In genomic region chr4:60962286-60962685, GRCh38 we compare ENCODE assay signal across 26 cellular contexts.
DNase-seq lines count a peak whose midpoint lies in the region; TF ChIP-seq lines count a peak whose summit lies in the region.
"Had no signal": no experiment of that assay in that cellular context is flagged by ENCODE, and none has a peak within 500 bp of the region (broad histone marks: within the 10 kb centered on the region; RNA-seq: fewer than 3 reads in every experiment).

No MANE protein-coding gene starts in this region.

- peaks cover 21% of the 10 kb centered on the region for H3K27me3 Mint-ChIP-seq in endodermal cell (ENCODE audit: insufficient read depth)
- H3K27me3 Mint-ChIP-seq: activated naive CD8-positive, alpha-beta T cell treated with anti-CD3 and anti-CD28 coated beads, Interleukin-2, amount 10 ng/mL, durations not matched to agents 7 days and 5 days; effector memory CD8-positive, alpha-beta T cell had no signal

- DNase-seq in AML-193 (lab: John Stamatoyannopoulos, UW) (peak; percentile 4 to 30), H7 (peak; percentile 4), OCI-M1 (lab: John Stamatoyannopoulos, UW) (peak; percentile 16), endodermal cell (peak; percentile 59), T-helper 1 cell (no peak), SIG-M5 treated with dmso at 0.1 percent for 504 hours (lab: John Stamatoyannopoulos, UW; ENCODE audit: unreplicated experiment) (no peak)
- no peak for DNase-seq in stimulated activated CD4-positive, alpha-beta T cell treated with anti-CD3 and anti-CD28 coated beads, Interleukin-4, amount 100 ng/mL, for 24 hours
- no peak for DNase-seq in activated CD4-positive, alpha-beta T cell treated with anti-CD3 and anti-CD28 coated beads for 1 hour
- DNase-seq: activated CD4-positive, alpha-beta T cell treated with anti-CD3 and anti-CD28 coated beads, Interleukin-2, amount 50 U/mL, for 4 hours; activated effector memory CD4-positive, alpha-beta T cell treated with Interleukin-2 at 50 U/mL for 16 hours; activated naive CD8-positive, alpha-beta T cell treated with anti-CD3 and anti-CD28 coated beads, Interleukin-2, amount 10 ng/mL, durations not matched to agents 7 days and 5 days; body of pancreas; CD8-positive, alpha-beta T cell; DND-41; effector memory CD8-positive, alpha-beta T cell; esophagus squamous epithelium; gastrocnemius medialis; hippocampal formation; Kasumi-1; kidney; mammary epithelial cell; NCI-H1048; NCI-H2029; NCI-H510A treated with DMSO at 0.1 percent for 48 hours; psoas muscle; SHP77 treated with DMSO at 0.1 percent for 48 hours had no signal

- no peak overlapping the region for H3K27ac ChIP-seq in endodermal cell (ENCODE audit: low read depth, low read length)
- H3K27ac ChIP-seq: body of pancreas, esophagus squamous epithelium, gastrocnemius medialis, psoas muscle had no signal

- no peak overlapping the region for H3K4me3 Mint-ChIP-seq in endodermal cell
- H3K4me3 Mint-ChIP-seq: activated naive CD8-positive, alpha-beta T cell treated with anti-CD3 and anti-CD28 coated beads, Interleukin-2, amount 10 ng/mL, durations not matched to agents 7 days and 5 days; CD8-positive, alpha-beta T cell; effector memory CD8-positive, alpha-beta T cell had no signal

- no peak overlapping the region for H3K9ac ChIP-seq in endodermal cell (ENCODE audit: extremely low read depth, low read length, poor library complexity, severe bottlenecking)

- 77 to 87% methylated on average over 5 of the region's 5 CpGs for WGBS in endodermal cell (ENCODE audit: insufficient coverage in 1 of 2, insufficient read length in 1 of 2), 2 experiments

- H3K27me3 ChIP-seq in H7 (ENCODE audit: control insufficient read depth, insufficient read depth, low read length) (no peaks in the 10 kb centered on the region), endodermal cell (ENCODE audit: control insufficient read depth, insufficient read depth, low read length, poor library complexity, severe bottlenecking) (peaks cover 49% of the 10 kb centered on the region)
- H3K27me3 ChIP-seq: body of pancreas, esophagus squamous epithelium, gastrocnemius medialis had no signal

- H3K36me3 Mint-ChIP-seq in endodermal cell (ENCODE audit: low read depth): no peaks in the 10 kb centered on the region
- H3K36me3 Mint-ChIP-seq: activated naive CD8-positive, alpha-beta T cell treated with anti-CD3 and anti-CD28 coated beads, Interleukin-2, amount 10 ng/mL, durations not matched to agents 7 days and 5 days; CD8-positive, alpha-beta T cell had no signal

- no peaks in the 10 kb centered on the region for H3K4me1 ChIP-seq in endodermal cell (ENCODE audit: control insufficient read depth, insufficient read depth, low read length)
- H3K4me1 ChIP-seq: body of pancreas, esophagus squamous epithelium, gastrocnemius medialis, psoas muscle had no signal

- no peaks in the 10 kb centered on the region for H3K36me3 ChIP-seq in H7 (replicated peaks; ENCODE audit: control insufficient read depth, insufficient read depth, low read length)
- H3K36me3 ChIP-seq in endodermal cell (ENCODE audit: control insufficient read depth, insufficient read depth, low read length): no peaks in the 10 kb centered on the region
- H3K36me3 ChIP-seq: esophagus squamous epithelium, gastrocnemius medialis had no signal

- H3K4me3 ChIP-seq in H7 (ENCODE audit: insufficient read depth, low read depth, low read length) (no peak overlapping the region), endodermal cell (ENCODE audit: low read length) (no peak overlapping the region)
- H3K4me3 ChIP-seq: body of pancreas, esophagus squamous epithelium, gastrocnemius medialis, psoas muscle had no signal

- no peaks in the 10 kb centered on the region for H3K9me3 Mint-ChIP-seq in endodermal cell

- H3K4me1 Mint-ChIP-seq in endodermal cell: peaks cover 3% of the 10 kb centered on the region
- H3K4me1 Mint-ChIP-seq: activated naive CD8-positive, alpha-beta T cell treated with anti-CD3 and anti-CD28 coated beads, Interleukin-2, amount 10 ng/mL, durations not matched to agents 7 days and 5 days had no signal

- H3K27ac Mint-ChIP-seq in endodermal cell: no peak overlapping the region
- H3K27ac Mint-ChIP-seq: activated naive CD8-positive, alpha-beta T cell treated with anti-CD3 and anti-CD28 coated beads, Interleukin-2, amount 10 ng/mL, durations not matched to agents 7 days and 5 days; CD8-positive, alpha-beta T cell; effector memory CD8-positive, alpha-beta T cell had no signal

- H3K9me3 ChIP-seq in endodermal cell (ENCODE audit: control insufficient read depth, low read length): no peaks in the 10 kb centered on the region
- H3K9me3 ChIP-seq: body of pancreas, esophagus squamous epithelium, gastrocnemius medialis, psoas muscle had no signal

- peak; percentile 70 for TF ChIP-seq CTCF in endodermal cell (conservative IDR thresholded peaks at IDR 0.05)

Comparison
In these comparisons a context has a peak if more than half of its experiments do, and no peak if none do; other contexts are left out.
1. DNase-seq: peak in AML-193 (2 of 2), H7 (single experiment), OCI-M1 (single experiment) and endodermal cell (single experiment); none in stimulated activated CD4-positive, alpha-beta T cell treated with anti-CD3 and anti-CD28 coated beads, Interleukin-4, amount 100 ng/mL, for 24 hours (single experiment), T-helper 1 cell (0 of 5), SIG-M5 treated with dmso at 0.1 percent for 504 hours (single experiment) and activated CD4-positive, alpha-beta T cell treated with anti-CD3 and anti-CD28 coated beads for 1 hour (single experiment).